8 cellular contexts compared by ENCODE assay signal in genomic region chr10:11164806-11165590, GRCh38.
DNase-seq lines count a peak whose midpoint lies in the region; ATAC-seq and TF ChIP-seq lines count a peak whose summit lies in the region.

No MANE protein-coding gene starts in this region.

- DNase-seq in activated CD4-positive, alpha-beta T cell treated with anti-CD3 and anti-CD28 coated beads for 48 hours = peak; percentile 85
- DNase-seq in dorsolateral prefrontal cortex (peak; percentile 42 to 86 (median 80)), lung (ENCODE audit: low spot score) (peak; percentile 68)
- DNase-seq in stimulated activated CD4-positive, alpha-beta T cell treated with anti-CD3 and anti-CD28 coated beads, TNF-alpha, amount 100 ng/mL, for 1 hour (ENCODE audit: low read depth in 3 of 3, low spot score in 1 of 3) = peak in 2 of 3 donors; percentile 41

- H3K4me3 ChIP-seq in ACC112 (ENCODE audit: low read depth, low read length) (peak overlapping the region; percentile 90), dorsolateral prefrontal cortex (peak overlapping the region; percentile 35 to 85 (median 73)), lung (peak overlapping the region; percentile 12)

- no peaks in the 10 kb centered on the region for H3K36me3 ChIP-seq in ACC112 (ENCODE audit: insufficient read depth, low read length)
- peaks cover 28% of the 10 kb centered on the region for H3K36me3 ChIP-seq in KOPT-K1 (ENCODE audit: insufficient read depth, low read length)
- H3K36me3 ChIP-seq in lung (ENCODE audit: control insufficient read depth in 2 of 2, insufficient read depth in 2 of 2, low read length in 2 of 2) = no peaks in the 10 kb centered on the region

- H3K9me3 ChIP-seq in KOPT-K1 (ENCODE audit: insufficient read depth, low read length, poor library complexity, severe bottlenecking) (no peaks in the 10 kb centered on the region), lung (ENCODE audit: control insufficient read depth in 2 of 2, insufficient read depth in 1 of 2, low read length in 1 of 2) (peaks cover 0 to 3% of the 10 kb centered on the region in 2 donors)

- no peak for TF ChIP-seq CTCF in dorsolateral prefrontal cortex (IDR thresholded peaks at IDR 0.05 in 54 of 56, conservative IDR thresholded peaks at IDR 0.05 in 2 of 56; ENCODE audit: low read depth in 1 of 56, partially characterized antibody in 56 of 56)
- TF ChIP-seq CTCF in lung (IDR thresholded peaks at IDR 0.05; ENCODE audit: control extremely low read depth, extremely low read depth) = no peak

- intact Hi-C loops in dorsolateral prefrontal cortex (cut with DNase I) = loop anchor here in 1 of 2 donors (5.0 kb wide), 1 partner anchor 172 kb away; no protein-coding TSS in a partner anchor

- H3K27ac ChIP-seq in ACC112 (ENCODE audit: low read depth, low read length) = peak overlapping the region; percentile 47; the same call in 1 of the 2 replicates
- H3K27ac ChIP-seq in KOPT-K1 (ENCODE audit: low read depth, low read length, poor library complexity, severe bottlenecking) = peak overlapping the region; percentile 98
- peak overlapping the region in 58 of 59 donors; percentile 14 to 95 (median 83) for H3K27ac ChIP-seq in dorsolateral prefrontal cortex
- peak overlapping the region; percentile 80 to 90 for H3K27ac ChIP-seq in lung (ENCODE audit: low read depth in 1 of 2, low read length in 1 of 2)

- peaks cover 3% of the 10 kb centered on the region for H3K4me1 ChIP-seq in ACC112 (ENCODE audit: control insufficient read depth, insufficient read depth, low read length, unreplicated experiment)
- H3K4me1 ChIP-seq in lung (ENCODE audit: control insufficient read depth in 2 of 2, insufficient read depth in 2 of 2, low read length in 2 of 2) = peaks cover 12 to 21% of the 10 kb centered on the region in 2 donors

- TF ChIP-seq POLR2A in GM19099 (IDR thresholded peaks at IDR 0.05; ENCODE audit: extremely low read depth, insufficient read length, low read depth) = peak; percentile 36

- no peaks in the 10 kb centered on the region for H3K27me3 ChIP-seq in ACC112 (ENCODE audit: insufficient read depth, low read length)
- H3K27me3 ChIP-seq in dorsolateral prefrontal cortex = peaks cover 0 to 21% (median 0%) of the 10 kb centered on the region in 45 donors
- H3K27me3 ChIP-seq in lung (ENCODE audit: control insufficient read depth, insufficient read depth) = no peaks in the 10 kb centered on the region

- H3K79me2 ChIP-seq in ACC112 (ENCODE audit: control insufficient read depth, insufficient read depth, low read length, unreplicated experiment) = no peaks in the 10 kb centered on the region

- H2AFZ ChIP-seq in ACC112 (ENCODE audit: low read length, unreplicated experiment) = peak overlapping the region; percentile 77

- WGBS in lung, 2 donors = 5 to 25% methylated on average over 38 of the region's 38 CpGs

- ATAC-seq in lung (ENCODE audit: insufficient read depth, low FRiP score) (peak; percentile 45), HG03521 (IDR thresholded peaks at IDR 0.05; ENCODE audit: unreplicated experiment) (no peak)

Comparison
In these comparisons a context has a peak if more than half of its experiments do, and no peak if none do; other contexts are left out.
1. H3K27ac ChIP-seq: peak in every context shown above with its lines; median percentile 98 in KOPT-K1; 85 in lung; 83 in dorsolateral prefrontal cortex; 47 in ACC112.
2. H3K4me3 ChIP-seq: peak in every context shown above with its lines; median percentile 90 in ACC112; 73 in dorsolateral prefrontal cortex; 12 in lung.